ENCODE assay signal across 19 cellular contexts in genomic region chr10:15197911-15198310, GRCh38. TPM values are rescaled to one million over a fixed set of nuclear protein-coding genes. Genes with fewer than 3 reads are reported as not detected.
DNase-seq lines count a peak whose midpoint lies in the region; ATAC-seq, FAIRE-seq and TF ChIP-seq lines count a peak whose summit lies in the region.
"Had no signal": no experiment of that assay in that cellular context is flagged by ENCODE, and none has a peak within 500 bp of the region (broad histone marks: within the 10 kb centered on the region; RNA-seq: fewer than 3 reads in every experiment).

No MANE protein-coding gene starts in this region.

- H3K9me3 Mint-ChIP-seq in Caco-2 (ENCODE audit: unreplicated experiment): peaks cover 9% of the 10 kb centered on the region
- no peaks in the 10 kb centered on the region for H3K9me3 Mint-ChIP-seq in naive thymus-derived CD4-positive, alpha-beta T cell

- no peak for TF ChIP-seq POLR2A in GM12891 (IDR thresholded peaks at IDR 0.05; ENCODE audit: low read depth, low read length)

- no peak for ATAC-seq in naive thymus-derived CD4-positive, alpha-beta T cell

- POLR2A ChIA-PET in Caco-2 (lab: Charles Lee): no interaction called here
- POLR2A ChIA-PET in naive thymus-derived CD4-positive, alpha-beta T cell (lab: Charles Lee): interaction anchor here (0.6 to 4.2 kb wide), 7 partner anchors 9 to 176 kb away, joined by 3 to 29 read pairs (median 4); partner anchors contain the start of gene NMT2

- peaks cover 6 to 41% (median 31%) of the 10 kb centered on the region in 10 experiments; a peak in 19 of 20 replicates for H3K4me1 ChIP-seq in BLaER1 treated with 17β-estradiol and CSF1 and Interleukin-3, amounts not matched to agents 10 nM and 100 nM
- peaks cover 28% of the 10 kb centered on the region for H3K4me1 ChIP-seq in Caco-2
- peaks cover 9 to 19% of the 10 kb centered on the region in 2 donors for H3K4me1 ChIP-seq in naive thymus-derived CD4-positive, alpha-beta T cell (ENCODE audit: control insufficient read depth in 2 of 2, insufficient read depth in 2 of 2, low read length in 2 of 2)

- peaks cover 0 to 17% (median 0%) of the 10 kb centered on the region in 11 experiments; a peak in 2 of 22 replicates for H3K27me3 ChIP-seq in BLaER1 treated with 17β-estradiol and CSF1 and Interleukin-3, amounts not matched to agents 10 nM and 100 nM
- no peaks in the 10 kb centered on the region for H3K27me3 ChIP-seq in Caco-2 (replicated peaks; ENCODE audit: control insufficient read depth, insufficient read depth, low read length)
- H3K27me3 ChIP-seq in naive thymus-derived CD4-positive, alpha-beta T cell (ENCODE audit: control insufficient read depth in 2 of 2, insufficient read depth in 2 of 2, low read length in 2 of 2): no peaks in the 10 kb centered on the region

- no peak overlapping the region for H3K4me3 ChIP-seq in BLaER1 treated with 17β-estradiol and CSF1 and Interleukin-3, amounts not matched to agents 10 nM and 100 nM
- H3K4me3 ChIP-seq in Caco-2 (ENCODE audit: low read depth, low read length): no peak overlapping the region
- no peak overlapping the region for H3K4me3 ChIP-seq in naive thymus-derived CD4-positive, alpha-beta T cell (ENCODE audit: low read length)

- no peaks in the 10 kb centered on the region for H3K27me3 Mint-ChIP-seq in Caco-2 (ENCODE audit: insufficient read depth, unreplicated experiment)
- no peaks in the 10 kb centered on the region for H3K27me3 Mint-ChIP-seq in naive thymus-derived CD4-positive, alpha-beta T cell

- H3K36me3 ChIP-seq in BLaER1 treated with 17β-estradiol and CSF1 and Interleukin-3, amounts not matched to agents 10 nM and 100 nM: no peaks in the 10 kb centered on the region
- H3K36me3 ChIP-seq in Caco-2 (ENCODE audit: control insufficient read depth, insufficient read depth, low read length): no peaks in the 10 kb centered on the region
- H3K36me3 ChIP-seq in naive thymus-derived CD4-positive, alpha-beta T cell (ENCODE audit: control insufficient read depth in 2 of 3, insufficient read depth in 3 of 3, low read length in 3 of 3): no peaks in the 10 kb centered on the region

- peaks cover 24% of the 10 kb centered on the region for H3K4me1 Mint-ChIP-seq in Caco-2 (ENCODE audit: low read depth, unreplicated experiment)
- peaks cover 15 to 66% (median 54%) of the 10 kb centered on the region in 7 donors for H3K4me1 Mint-ChIP-seq in naive thymus-derived CD4-positive, alpha-beta T cell

- H3K4me3 Mint-ChIP-seq in Caco-2 (ENCODE audit: unreplicated experiment): no peak overlapping the region
- H3K4me3 Mint-ChIP-seq in naive thymus-derived CD4-positive, alpha-beta T cell: peak overlapping the region in 2 of 10 donors; percentile 44 to 58

- H3K36me3 Mint-ChIP-seq in Caco-2 (ENCODE audit: insufficient read depth, unreplicated experiment): peaks cover 6% of the 10 kb centered on the region
- peaks cover 0 to 7% (median 3%) of the 10 kb centered on the region in 5 donors for H3K36me3 Mint-ChIP-seq in naive thymus-derived CD4-positive, alpha-beta T cell
- H3K36me3 Mint-ChIP-seq: CD14-positive monocyte had no signal

- FAIRE-seq in GM12891 (lab: Jason Lieb, UNC): no peak
- FAIRE-seq: G401.6, GM18507 had no signal

- no peak for DNase-seq in Caco-2
- DNase-seq in astrocyte of the hippocampus (ENCODE audit: low read depth, low spot score): peak; percentile 28
- DNase-seq in naive thymus-derived CD4-positive, alpha-beta T cell: no peak
- DNase-seq in NCI-H82 treated with DMSO at 0.1 percent for 48 hours (lab: John Stamatoyannopoulos, UW; ENCODE audit: unreplicated experiment): no peak
- DNase-seq in NCI-H748 treated with DMSO at 0.1 percent for 48 hours (lab: John Stamatoyannopoulos, UW): no peak
- no peak for DNase-seq in GM12891 (ENCODE audit: insufficient read length, low spot score)
- DNase-seq: ACHN, AML-193, DMS 273 treated with DMSO at 0.1 percent for 48 hours, GOT3, MV-4-11, NCI-H1694 treated with DMSO at 0.1 percent for 48 hours, OCI-M1, Right ventricle myocardium superior had no signal

- H3K9me3 ChIP-seq in BLaER1 treated with 17β-estradiol and CSF1 and Interleukin-3, amounts not matched to agents 10 nM and 100 nM (replicated peaks in 1 of 11): peaks cover 7 to 35% (median 23%) of the 10 kb centered on the region in 11 experiments; a peak in 21 of 22 replicates
- H3K9me3 ChIP-seq in Caco-2: peaks cover 5% of the 10 kb centered on the region
- H3K9me3 ChIP-seq in naive thymus-derived CD4-positive, alpha-beta T cell (ENCODE audit: control insufficient read depth in 2 of 3, low read length in 3 of 3): no peaks in the 10 kb centered on the region

- no TSS peak for BruUV-seq in Caco-2 (replicated peaks; lab: Mats Ljungman, UMichigan)

- peak overlapping the region; percentile 77 for H3K27ac Mint-ChIP-seq in Caco-2 (ENCODE audit: unreplicated experiment)
- peak overlapping the region in 5 of 9 donors; percentile 36 to 92 (median 86) for H3K27ac Mint-ChIP-seq in naive thymus-derived CD4-positive, alpha-beta T cell

- H3K4me2 ChIP-seq in BLaER1 treated with 17β-estradiol and CSF1 and Interleukin-3, amounts not matched to agents 10 nM and 100 nM: peak overlapping the region in 7 of 11 experiments; percentile 21 to 63 (median 35); a peak in 12 of 22 replicates
- H3K4me2 ChIP-seq: KMS-11 had no signal

- no peak overlapping the region for H3K9ac ChIP-seq in BLaER1 treated with 17β-estradiol and CSF1 and Interleukin-3, amounts not matched to agents 10 nM and 100 nM
- H3K9ac ChIP-seq: KMS-11 had no signal

- intact Hi-C loops in Caco-2 (cut with micrococcal nuclease; ENCODE audit: unreplicated experiment): no loop called here
- intact Hi-C loops in naive thymus-derived CD4-positive, alpha-beta T cell (cut with micrococcal nuclease): loop anchor here (1.0 kb wide), 3 partner anchors 11 to 29 kb away; no protein-coding TSS in a partner anchor

- CTCF ChIA-PET in Caco-2 (lab: Charles Lee): interaction anchor here (0.6 kb wide), 1 partner anchor 47 kb away, joined by 4 read pairs; no protein-coding TSS in a partner anchor
- CTCF ChIA-PET in naive thymus-derived CD4-positive, alpha-beta T cell (lab: Charles Lee): no interaction called here

- no peaks in the 10 kb centered on the region for H4K20me1 ChIP-seq in BLaER1 treated with 17β-estradiol and CSF1 and Interleukin-3, amounts not matched to agents 10 nM and 100 nM

- TF ChIP-seq CTCF in Caco-2 (IDR thresholded peaks at IDR 0.05; ENCODE audit: insufficient read depth in 1 of 2, low read depth in 1 of 2, low read length in 1 of 2, severe bottlenecking in 1 of 2, unreplicated experiment in 1 of 2): no peak

- no peak overlapping the region for H3K27ac ChIP-seq in BLaER1 treated with 17β-estradiol and CSF1 and Interleukin-3, amounts not matched to agents 10 nM and 100 nM
- H3K27ac ChIP-seq in naive thymus-derived CD4-positive, alpha-beta T cell (ENCODE audit: low read depth, low read length): no peak overlapping the region
- H3K27ac ChIP-seq: KMS-11 had no signal

TF ChIP-seq in GM12891, 5 proteins besides CTCF, POLR2A, EP300 and RAD21:
- TF ChIP-seq SPI1 (IDR thresholded peaks at IDR 0.05; ENCODE audit: low read depth, low read length) (no peak), PAX5 (IDR thresholded peaks at IDR 0.05; ENCODE audit: insufficient read depth, low read length, severe bottlenecking) (no peak), TAF1 (IDR thresholded peaks at IDR 0.05; ENCODE audit: low read depth, low read length) (no peak), POLR2AphosphoS5 (IDR thresholded peaks at IDR 0.05; ENCODE audit: low read depth, low read length) (no peak), POU2F2 (IDR thresholded peaks at IDR 0.05; ENCODE audit: low read depth, low read length) (no peak)

RNA-seq across cellular contexts. Expression of gene NMT2, which starts 29.4 kb away (rescaled TPM):
- total RNA-seq in Caco-2 (2022): 28.1 and 30.1 TPM in 2 replicates
- 10 to 100 TPM; 23.2 to 81.4 (median 39.1) TPM for total RNA-seq in naive thymus-derived CD4-positive, alpha-beta T cell
- polyA plus RNA-seq in naive thymus-derived CD4-positive, alpha-beta T cell: 10 to 100 TPM; 43.8 TPM
- 8.7 TPM for polyA plus RNA-seq in GM12891 (2012; ENCODE audit: low read depth, missing spikeins)
